In genomic region chr7:141312828-141313521, GRCh38 we compare ENCODE assay signal across 13 cellular contexts.
A peak's percentile ranks its signal among the peaks of the same experiment; 100 is the strongest.
DNase-seq lines count a peak whose midpoint lies in the region; ATAC-seq and TF ChIP-seq lines count a peak whose summit lies in the region.
"Had no signal": no experiment of that assay in that cellular context is flagged by ENCODE, and none has a peak within 500 bp of the region (broad histone marks: within the 10 kb centered on the region; RNA-seq: fewer than 3 reads in every experiment).

No MANE protein-coding gene starts in this region.

- ATAC-seq in Right ventricle myocardium inferior (peak; percentile 14), heart left ventricle (peak; percentile 3 to 56 (median 47)), right cardiac atrium (peak in 1 of 2 donors; percentile 18), HG02759 (IDR thresholded peaks at IDR 0.05; ENCODE audit: unreplicated experiment) (no peak)
- ATAC-seq: HCT116, HepG2 had no signal

- H3K27me3 ChIP-seq in heart left ventricle (no peaks in the 10 kb centered on the region), right cardiac atrium (ENCODE audit: control insufficient read depth, insufficient read depth) (no peaks in the 10 kb centered on the region)
- H3K27me3 ChIP-seq: BLaER1 treated with 17β-estradiol and CSF1 and Interleukin-3, amounts not matched to agents 10 nM and 100 nM had no signal

- peaks cover 0 to 53% (median 4%) of the 10 kb centered on the region in 12 donors for H3K4me1 ChIP-seq in heart left ventricle
- peaks cover 5% of the 10 kb centered on the region for H3K4me1 ChIP-seq in right cardiac atrium (ENCODE audit: control insufficient read depth, insufficient read depth, low read length)
- H3K4me1 ChIP-seq: BLaER1 treated with 17β-estradiol and CSF1 and Interleukin-3, amounts not matched to agents 10 nM and 100 nM had no signal

- H3K27ac ChIP-seq in heart left ventricle, result peak overlapping the region; percentile 24 to 74 (median 54)
- H3K27ac ChIP-seq in right cardiac atrium (ENCODE audit: low read length), result peak overlapping the region; percentile 88
- H3K27ac ChIP-seq: BLaER1 treated with 17β-estradiol and CSF1 and Interleukin-3, amounts not matched to agents 10 nM and 100 nM had no signal

- TF ChIP-seq CTCF in heart left ventricle (IDR thresholded peaks at IDR 0.05), result no peak

- H3K9me3 ChIP-seq in heart left ventricle, result peaks cover 0 to 8% (median 0%) of the 10 kb centered on the region in 12 donors
- H3K9me3 ChIP-seq in right cardiac atrium (ENCODE audit: control insufficient read depth, low read length), result no peaks in the 10 kb centered on the region
- H3K9me3 ChIP-seq: BLaER1 treated with 17β-estradiol and CSF1 and Interleukin-3, amounts not matched to agents 10 nM and 100 nM had no signal

- DNase-seq in Right ventricle myocardium inferior (ENCODE audit: missing footprints), result no peak
- no peak for DNase-seq in cardiac septum (ENCODE audit: low spot score)
- no peak for DNase-seq in heart left ventricle
- no peak for DNase-seq in right cardiac atrium
- no peak for DNase-seq in activated T-cell treated with anti-CD3 and anti-CD28 coated beads for 4 hours
- DNase-seq in NCI-H2227 treated with DMSO at 0.1 percent for 48 hours (lab: John Stamatoyannopoulos, UW), result no peak
- DNase-seq: ACHN; CD4-positive, CD25-positive, alpha-beta regulatory T cell; DMS53 had no signal

- no peaks in the 10 kb centered on the region for H3K36me3 ChIP-seq in heart left ventricle
- H3K36me3 ChIP-seq: BLaER1 treated with 17β-estradiol and CSF1 and Interleukin-3, amounts not matched to agents 10 nM and 100 nM had no signal

- intact Hi-C loops in Right ventricle myocardium inferior (cut with DNase I), result no loop called here
- intact Hi-C loops in cardiac septum (cut with DNase I), result no loop called here
- intact Hi-C loops in heart left ventricle (cut with DNase I), result no loop called here
- intact Hi-C loops in right cardiac atrium (cut with DNase I), result no loop called here

- WGBS in heart left ventricle, 4 donors, result 23 to 48% (median 38%) methylated on average over 2 of the region's 2 CpGs
- 49% methylated on average over 2 of the region's 2 CpGs for WGBS in right cardiac atrium

- no peak overlapping the region for H3K4me3 ChIP-seq in heart left ventricle
- no peak overlapping the region for H3K4me3 ChIP-seq in right cardiac atrium (ENCODE audit: low read length)
- H3K4me3 ChIP-seq: BLaER1 treated with 17β-estradiol and CSF1 and Interleukin-3, amounts not matched to agents 10 nM and 100 nM had no signal

- TF ChIP-seq POLR2A in heart left ventricle (IDR thresholded peaks at IDR 0.05), result no peak
